In genomic region chr10:75487087-75487784, GRCh38 we compare ENCODE assay signal across 19 cellular contexts. TPM values are rescaled to one million over a fixed set of nuclear protein-coding genes. Genes with fewer than 3 reads are reported as not detected.
DNase-seq lines count a peak whose midpoint lies in the region; ATAC-seq, FAIRE-seq and TF ChIP-seq lines count a peak whose summit lies in the region.
"Had no signal": no experiment of that assay in that cellular context is flagged by ENCODE, and none has a peak within 500 bp of the region (broad histone marks: within the 10 kb centered on the region; RNA-seq: fewer than 3 reads in every experiment).

No MANE protein-coding gene starts in this region.

- H3K36me3 ChIP-seq in brain microvascular endothelial cell (replicated peaks), result no peaks in the 10 kb centered on the region
- no peaks in the 10 kb centered on the region for H3K36me3 ChIP-seq in kidney (ENCODE audit: control insufficient read depth in 1 of 2, insufficient read depth in 2 of 2, low read length in 2 of 2)
- no peaks in the 10 kb centered on the region for H3K36me3 ChIP-seq in GM23338 (ENCODE audit: insufficient read depth)
- H3K36me3 ChIP-seq: BE2C, MG63, SJCRH30, uterus had no signal

- TF ChIP-seq CTCF in HL-60 (IDR thresholded peaks at IDR 0.05; ENCODE audit: insufficient read depth, low read length) (no peak), brain microvascular endothelial cell (IDR thresholded peaks at IDR 0.05; ENCODE audit: low read depth, low read length, missing control alignments) (peak; percentile 21), kidney (IDR thresholded peaks at IDR 0.05; ENCODE audit: borderline replicate concordance, extremely low read depth, insufficient read depth) (no peak), GM23338 (conservative IDR thresholded peaks at IDR 0.05; ENCODE audit: low read depth in 2 of 2) (no peak)

- ATAC-seq in GM19023 (IDR thresholded peaks at IDR 0.05; ENCODE audit: unreplicated experiment), result peak; percentile 48
- peak; percentile 31 for ATAC-seq in stimulated activated naive CD8-positive, alpha-beta T cell treated with anti-CD3 and anti-CD28 coated beads, Interleukin-15, amount 100 ng/mL, for 72 hours
- ATAC-seq in SK-N-SH treated with all-trans-retinoic acid at 6 μM for 48 hours, result no peak
- ATAC-seq in GM23338, result no peak

- H3K27me3 ChIP-seq in HL-60 (ENCODE audit: insufficient read depth, poor library complexity, severe bottlenecking) (no peaks in the 10 kb centered on the region), brain microvascular endothelial cell (replicated peaks) (no peaks in the 10 kb centered on the region), GM23338 (ENCODE audit: insufficient read depth) (no peaks in the 10 kb centered on the region)
- H3K27me3 ChIP-seq: BE2C, MG63, uterus had no signal

- no peaks in the 10 kb centered on the region for H4K20me1 ChIP-seq in GM23338 (replicated peaks; ENCODE audit: insufficient read depth)

- no peaks in the 10 kb centered on the region for H3K9me3 Mint-ChIP-seq in stimulated activated naive CD8-positive, alpha-beta T cell treated with anti-CD3 and anti-CD28 coated beads, Interleukin-15, amount 100 ng/mL, for 72 hours
- H3K9me3 Mint-ChIP-seq in GM23338, result no peaks in the 10 kb centered on the region
- H3K9me3 Mint-ChIP-seq: activated CD4-positive, alpha-beta memory T cell treated with anti-CD3 and anti-CD28 coated beads for 36 hours had no signal

- H3K9me2 ChIP-seq in GM23338 (ENCODE audit: insufficient read depth), result no peaks in the 10 kb centered on the region; the same call in 1 of the 2 replicates

- DNase-seq in HL-60 (ENCODE audit: low read depth in 1 of 2, low spot score in 1 of 2), result peak; percentile 43 to 46
- DNase-seq in brain microvascular endothelial cell, result no peak
- DNase-seq in stimulated activated naive CD8-positive, alpha-beta T cell treated with anti-CD3 and anti-CD28 coated beads, Interleukin-15, amount 100 ng/mL, for 72 hours, result no peak
- DNase-seq in GOT3 (lab: John Stamatoyannopoulos, UW), result no peak
- DNase-seq in kidney, result no peak
- no peak for DNase-seq in GM23338 (ENCODE audit: low spot score)
- DNase-seq: activated CD4-positive, alpha-beta memory T cell treated with anti-CD3 and anti-CD28 coated beads for 36 hours; amniotic stem cell; BE2C; glutamatergic neuron; immature natural killer cell; MG63; NCI-H2171 treated with DMSO at 0.1 percent for 48 hours; right cardiac atrium; SJCRH30; stimulated activated CD4-positive, alpha-beta T cell treated with anti-CD3 and anti-CD28 coated beads, Interleukin-2, amount 100 ng/mL, for 48 hours had no signal

- no peaks in the 10 kb centered on the region for H3F3A ChIP-seq in GM23338 (replicated peaks; ENCODE audit: low read depth)

- H3K9ac ChIP-seq in kidney (ENCODE audit: low read length in 2 of 2), result no peak overlapping the region

- no peaks in the 10 kb centered on the region for H3K36me3 Mint-ChIP-seq in GM23338 (ENCODE audit: low read depth)
- H3K36me3 Mint-ChIP-seq: activated CD4-positive, alpha-beta memory T cell treated with anti-CD3 and anti-CD28 coated beads for 36 hours; immature natural killer cell had no signal

- H3K4me3 Mint-ChIP-seq in stimulated activated naive CD8-positive, alpha-beta T cell treated with anti-CD3 and anti-CD28 coated beads, Interleukin-15, amount 100 ng/mL, for 72 hours, result no peak overlapping the region
- no peak overlapping the region for H3K4me3 Mint-ChIP-seq in GM23338
- H3K4me3 Mint-ChIP-seq: activated CD4-positive, alpha-beta memory T cell treated with anti-CD3 and anti-CD28 coated beads for 36 hours; immature natural killer cell had no signal

- FAIRE-seq in kidney (lab: Jason Lieb, UNC), result no peak

- H3K4me1 Mint-ChIP-seq in stimulated activated naive CD8-positive, alpha-beta T cell treated with anti-CD3 and anti-CD28 coated beads, Interleukin-15, amount 100 ng/mL, for 72 hours, result no peaks in the 10 kb centered on the region
- H3K4me1 Mint-ChIP-seq in GM23338, result no peaks in the 10 kb centered on the region
- H3K4me1 Mint-ChIP-seq: immature natural killer cell had no signal

- H3K27ac ChIP-seq in HL-60 (replicated peaks), result no peak overlapping the region
- no peak overlapping the region for H3K27ac ChIP-seq in brain microvascular endothelial cell
- H3K27ac ChIP-seq in kidney (ENCODE audit: low read depth in 2 of 2, low read length in 2 of 2), result no peak overlapping the region
- H3K27ac ChIP-seq in GM23338 (ENCODE audit: low read depth), result no peak overlapping the region
- H3K27ac ChIP-seq: SJCRH30, uterus had no signal

- H2AFZ ChIP-seq in GM23338, result no peak overlapping the region

- H3K4me1 ChIP-seq in kidney (ENCODE audit: control insufficient read depth in 1 of 2, insufficient read depth in 1 of 2, low read depth in 1 of 2, low read length in 2 of 2), result no peaks in the 10 kb centered on the region
- no peaks in the 10 kb centered on the region for H3K4me1 ChIP-seq in GM23338 (ENCODE audit: insufficient read depth)
- H3K4me1 ChIP-seq: BE2C, SJCRH30, uterus had no signal

- H3K4me3 ChIP-seq in HL-60 (replicated peaks; ENCODE audit: insufficient read depth, low read length) (no peak overlapping the region), brain microvascular endothelial cell (ENCODE audit: low read depth, low read length) (no peak overlapping the region), kidney (ENCODE audit: low read length in 2 of 2) (no peak overlapping the region), GM23338 (no peak overlapping the region)
- H3K4me3 ChIP-seq: MG63, SJCRH30, uterus had no signal

- no peaks in the 10 kb centered on the region for H3K79me2 ChIP-seq in GM23338 (replicated peaks; ENCODE audit: insufficient read depth)

- H3K9me3 ChIP-seq in kidney (ENCODE audit: control insufficient read depth in 1 of 2, low read length in 2 of 2), result peaks cover 0 to 4% of the 10 kb centered on the region in 2 donors
- H3K9me3 ChIP-seq: BE2C, MG63, SJCRH30, uterus had no signal

- H3K27me3 Mint-ChIP-seq in stimulated activated naive CD8-positive, alpha-beta T cell treated with anti-CD3 and anti-CD28 coated beads, Interleukin-15, amount 100 ng/mL, for 72 hours, result peaks cover 17% of the 10 kb centered on the region
- H3K27me3 Mint-ChIP-seq in GM23338 (ENCODE audit: insufficient read depth, low read depth, poor library complexity), result no peaks in the 10 kb centered on the region
- H3K27me3 Mint-ChIP-seq: activated CD4-positive, alpha-beta memory T cell treated with anti-CD3 and anti-CD28 coated beads for 36 hours had no signal

- H3K4me2 ChIP-seq in GM23338, result no peak overlapping the region

- no peak overlapping the region for H3K27ac Mint-ChIP-seq in stimulated activated naive CD8-positive, alpha-beta T cell treated with anti-CD3 and anti-CD28 coated beads, Interleukin-15, amount 100 ng/mL, for 72 hours
- H3K27ac Mint-ChIP-seq in GM23338, result no peak overlapping the region
- H3K27ac Mint-ChIP-seq: activated CD4-positive, alpha-beta memory T cell treated with anti-CD3 and anti-CD28 coated beads for 36 hours; immature natural killer cell had no signal

- intact Hi-C loops in kidney (cut with DNase I), result no loop called here

- in situ Hi-C loops in brain microvascular endothelial cell (cut with HindIII; ENCODE audit: low pct_ligation_motif_present, low sequenced_read_pairs), result no loop called here

TF ChIP-seq in SK-N-SH treated with all-trans-retinoic acid at 6 μM for 48 hours, 23 proteins besides CTCF, POLR2A, EP300 and RAD21 (continues in another document):
- TF ChIP-seq, protein P1, sequence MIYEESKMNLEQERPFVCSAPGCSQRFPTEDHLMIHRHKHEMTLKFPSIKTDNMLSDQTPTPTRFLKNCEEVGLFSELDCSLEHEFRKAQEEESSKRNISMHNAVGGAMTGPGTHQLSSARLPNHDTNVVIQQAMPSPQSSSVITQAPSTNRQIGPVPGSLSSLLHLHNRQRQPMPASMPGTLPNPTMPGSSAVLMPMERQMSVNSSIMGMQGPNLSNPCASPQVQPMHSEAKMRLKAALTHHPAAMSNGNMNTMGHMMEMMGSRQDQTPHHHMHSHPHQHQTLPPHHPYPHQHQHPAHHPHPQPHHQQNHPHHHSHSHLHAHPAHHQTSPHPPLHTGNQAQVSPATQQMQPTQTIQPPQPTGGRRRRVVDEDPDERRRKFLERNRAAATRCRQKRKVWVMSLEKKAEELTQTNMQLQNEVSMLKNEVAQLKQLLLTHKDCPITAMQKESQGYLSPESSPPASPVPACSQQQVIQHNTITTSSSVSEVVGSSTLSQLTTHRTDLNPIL (CRISPR knock-in tag; IDR thresholded peaks at IDR 0.05; ENCODE audit: low read depth), result no peak
- TF ChIP-seq CSDC2 (CRISPR knock-in tag; IDR thresholded peaks at IDR 0.05), result no peak

TF ChIP-seq in GM23338, 12 proteins besides CTCF, POLR2A, EP300 and RAD21 (continues in another document):
- no peak for TF ChIP-seq CREB1 (CRISPR knock-in tag; IDR thresholded peaks at IDR 0.05; ENCODE audit: low read depth)
- TF ChIP-seq ZNF331 (CRISPR knock-in tag; IDR thresholded peaks at IDR 0.05; ENCODE audit: low read depth), result no peak
- no peak for TF ChIP-seq EZH2 (IDR thresholded peaks at IDR 0.05; ENCODE audit: low read depth, unreplicated experiment)
- TF ChIP-seq POLR2AphosphoS5 (IDR thresholded peaks at IDR 0.05; ENCODE audit: low read depth), result no peak

RNA-seq across cellular contexts. Expression of gene LRMDA, which starts 55.8 kb away (rescaled TPM):
- total RNA-seq in kidney, result 23.2 TPM
- polyA plus RNA-seq in kidney (ENCODE audit: insufficient read depth, low read depth, low replicate concordance) (48.6 TPM), GM23338 (2016; fragmentation: Nextera tagmentation; extraction: Ambion mirVana) (1.6 and 1.8 TPM in 2 replicates)
- total RNA-seq in GM23338 (2014; rRNA removed; shearing (Covaris generic)), result 0.90 TPM in 1 of 2 replicates, not detected in the other
- total RNA-seq: activated CD4-positive, alpha-beta memory T cell treated with anti-CD3 and anti-CD28 coated beads for 36 hours had no signal

Comparison
In these comparisons a context has a peak if more than half of its experiments do, and no peak if none do; other contexts are left out.
1. ATAC-seq: peak in GM19023 (single experiment) and stimulated activated naive CD8-positive, alpha-beta T cell treated with anti-CD3 and anti-CD28 coated beads, Interleukin-15, amount 100 ng/mL, for 72 hours (single experiment); none in SK-N-SH treated with all-trans-retinoic acid at 6 μM for 48 hours (single experiment) and GM23338 (single experiment).
2. DNase-seq: peak in HL-60 (2 of 2); none in brain microvascular endothelial cell (single experiment), stimulated activated naive CD8-positive, alpha-beta T cell treated with anti-CD3 and anti-CD28 coated beads, Interleukin-15, amount 100 ng/mL, for 72 hours (0 of 2), GOT3 (single experiment), kidney (single experiment) and GM23338 (single experiment).
3. RNA of gene LRMDA, which starts 55.8 kb away (total RNA-seq): 23.2 TPM in kidney (single experiment); 0.90 TPM in GM23338; every median in the first group is over 10 times any median in the second.